Comparison of ENCODE assay signal across 8 cellular contexts in the genomic region with DNA sequence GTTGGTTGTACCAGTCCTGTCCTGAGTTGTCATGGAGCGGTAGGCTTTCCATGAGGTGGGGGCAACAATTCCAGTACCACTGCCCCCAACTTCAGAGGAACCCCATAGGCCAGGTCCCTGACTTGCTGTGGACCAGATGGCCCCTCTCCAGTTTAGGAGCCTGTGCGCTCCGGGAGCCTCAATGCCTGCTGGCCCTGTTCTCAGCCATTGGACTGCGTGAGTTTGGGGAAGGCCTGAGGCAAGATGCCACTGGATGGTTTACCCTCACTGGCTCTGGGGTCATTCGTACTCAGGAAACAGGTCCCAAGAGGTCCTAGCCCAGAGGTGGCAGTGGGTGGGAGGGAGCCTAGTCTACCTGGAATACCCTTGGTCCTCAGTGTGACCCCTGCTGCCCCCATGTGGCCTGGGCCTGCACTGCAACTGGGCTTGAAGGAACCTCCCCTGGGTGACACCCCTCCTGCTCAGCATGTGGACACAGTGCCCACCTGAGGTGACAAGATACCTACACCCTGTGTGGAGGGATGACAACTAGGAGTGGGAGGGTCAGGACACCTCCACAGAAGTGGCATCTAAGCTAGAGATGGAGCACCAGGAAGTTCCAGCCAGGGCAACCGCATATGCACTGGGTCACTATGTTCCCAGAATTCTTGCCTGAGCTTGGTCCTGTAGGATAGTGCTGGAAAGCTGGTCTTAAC. TPM values are rescaled to one million over a fixed set of nuclear protein-coding genes. Genes with fewer than 3 reads are reported as not detected.
DNase-seq lines count a peak whose midpoint lies in the region; ATAC-seq and TF ChIP-seq lines count a peak whose summit lies in the region.

No MANE protein-coding gene starts in this region.

- H2BK5ac ChIP-seq in neuronal stem cell (ENCODE audit: low read length), result no peak overlapping the region

- H2BK12ac ChIP-seq in neuronal stem cell (ENCODE audit: low read length), result no peak overlapping the region

- no peak overlapping the region for H2BK120ac ChIP-seq in neuronal stem cell (ENCODE audit: low read depth, low read length)

- peak; percentile 99 for TF ChIP-seq CTCF in GM10248 (IDR thresholded peaks at IDR 0.05; ENCODE audit: control extremely low read depth, extremely low read depth, low read depth, missing control alignments)
- TF ChIP-seq CTCF in OCI-LY3 (IDR thresholded peaks at IDR 0.05; ENCODE audit: low read depth, low read length), result peak; percentile 95
- TF ChIP-seq CTCF in esophagus squamous epithelium (IDR thresholded peaks at IDR 0.05), result peak; percentile 88 to 97 (median 93)
- TF ChIP-seq CTCF in suprapubic skin (IDR thresholded peaks at IDR 0.05), result peak; percentile 83 to 97

- no peaks in the 10 kb centered on the region for H3K79me2 ChIP-seq in OCI-LY3 (ENCODE audit: low read length)

- H3K27ac ChIP-seq in OCI-LY3 (ENCODE audit: low read length) (no peak overlapping the region), esophagus squamous epithelium (no peak overlapping the region), neuronal stem cell (replicated peaks; ENCODE audit: low read length) (no peak overlapping the region), suprapubic skin (no peak overlapping the region)

- no peaks in the 10 kb centered on the region for H3K4me1 ChIP-seq in OCI-LY3 (ENCODE audit: low read length)
- peaks cover 0 to 22% (median 6%) of the 10 kb centered on the region in 3 donors for H3K4me1 ChIP-seq in esophagus squamous epithelium
- H3K4me1 ChIP-seq in neuronal stem cell (ENCODE audit: control insufficient read depth in 2 of 2, insufficient read depth in 1 of 2, low read depth in 1 of 2, low read length in 2 of 2), result no peaks in the 10 kb centered on the region
- peaks cover 11% of the 10 kb centered on the region for H3K4me1 ChIP-seq in suprapubic skin

- no peak overlapping the region for H2BK15ac ChIP-seq in neuronal stem cell (ENCODE audit: low read length)

- no peak for ATAC-seq in GM18511 (IDR thresholded peaks at IDR 0.05; ENCODE audit: unreplicated experiment)

- no peaks in the 10 kb centered on the region for H3K27me3 ChIP-seq in OCI-LY3 (ENCODE audit: low read depth, low read length)
- H3K27me3 ChIP-seq in esophagus squamous epithelium, result no peaks in the 10 kb centered on the region
- H3K27me3 ChIP-seq in neuronal stem cell (ENCODE audit: control insufficient read depth in 3 of 3, insufficient read depth in 3 of 3, low read depth in 1 of 3, low read length in 3 of 3), result no peaks in the 10 kb centered on the region
- H3K27me3 ChIP-seq in suprapubic skin, result no peaks in the 10 kb centered on the region

- H3K36me3 ChIP-seq in OCI-LY3 (replicated peaks; ENCODE audit: low read depth, low read length), result peaks cover 30% of the 10 kb centered on the region
- peaks cover 32 to 58% (median 33%) of the 10 kb centered on the region in 3 donors for H3K36me3 ChIP-seq in esophagus squamous epithelium
- H3K36me3 ChIP-seq in neuronal stem cell (replicated peaks in 1 of 2; ENCODE audit: control insufficient read depth in 2 of 2, insufficient read depth in 2 of 2, low read length in 2 of 2), result peaks cover 55 to 87% of the 10 kb centered on the region in 2 donors
- H3K36me3 ChIP-seq in suprapubic skin, result peaks cover 45% of the 10 kb centered on the region

- no peak overlapping the region for H3K23ac ChIP-seq in neuronal stem cell (ENCODE audit: low read depth, low read length, poor library complexity)

- DNase-seq in GM10248 (ENCODE audit: extremely low spot score) (peak; percentile 84), HPDE6-E6E7 (ENCODE audit: extremely low spot score) (peak; percentile 67), activated T-cell treated with anti-CD3 and anti-CD28 coated beads for 48 hours (ENCODE audit: low read depth) (peak; percentile 84), esophagus squamous epithelium (lab: John Stamatoyannopoulos, UW) (no peak), neuronal stem cell (ENCODE audit: low spot score) (peak; percentile 65), suprapubic skin (ENCODE audit: low spot score in 2 of 2) (peak; percentile 91 to 93)

- TF ChIP-seq EP300 in suprapubic skin (IDR thresholded peaks at IDR 0.05), result no peak

- H3K9me3 ChIP-seq in OCI-LY3 (ENCODE audit: insufficient read depth, low read length) (no peaks in the 10 kb centered on the region), esophagus squamous epithelium (no peaks in the 10 kb centered on the region), neuronal stem cell (replicated peaks in 1 of 2; ENCODE audit: control insufficient read depth in 2 of 2, insufficient read depth in 1 of 2, low read depth in 1 of 2, low read length in 2 of 2) (no peaks in the 10 kb centered on the region), suprapubic skin (no peaks in the 10 kb centered on the region)

- H3K4ac ChIP-seq in neuronal stem cell (ENCODE audit: low read length), result no peak overlapping the region

- H2AFZ ChIP-seq in OCI-LY3 (ENCODE audit: low read depth, low read length) (no peak overlapping the region), neuronal stem cell (ENCODE audit: low read length) (no peak overlapping the region)

- WGBS in esophagus squamous epithelium, 2 donors, result 100% methylated on average over 1 to 2 of the region's 6 CpGs
- no CpG with 5 or more reads among the region's 6 CpGs for WGBS in neuronal stem cell (ENCODE audit: extremely low coverage in 2 of 2, insufficient read length in 2 of 2, insufficient replicate concordance in 1 of 2), 2 donors
- 80% methylated on average over 1 of the region's 6 CpGs for WGBS in suprapubic skin

- no peak overlapping the region for H3K14ac ChIP-seq in neuronal stem cell (ENCODE audit: low read length)

- H3K9ac ChIP-seq in OCI-LY3 (ENCODE audit: low read length) (no peak overlapping the region), neuronal stem cell (ENCODE audit: low read depth, low read length, poor library complexity) (no peak overlapping the region)

- POLR2A ChIA-PET in GM10248 (lab: Yijun Ruan, JAX), result no interaction called here

- H3K79me1 ChIP-seq in neuronal stem cell (ENCODE audit: low read depth, low read length), result peaks cover 8% of the 10 kb centered on the region

- H4K8ac ChIP-seq in neuronal stem cell (ENCODE audit: low read depth, low read length), result no peak overlapping the region

- no peak overlapping the region for H2AK5ac ChIP-seq in neuronal stem cell (ENCODE audit: low read depth, low read length)

- TF ChIP-seq POLR2A in esophagus squamous epithelium (IDR thresholded peaks at IDR 0.05) (no peak), suprapubic skin (IDR thresholded peaks at IDR 0.05) (no peak)

- no peaks in the 10 kb centered on the region for H4K20me1 ChIP-seq in OCI-LY3 (ENCODE audit: insufficient read depth, low read length)

- no peak overlapping the region for H3K18ac ChIP-seq in neuronal stem cell (ENCODE audit: low read length)

- CTCF ChIA-PET in GM10248 (lab: Yijun Ruan, JAX), result interaction anchor here (0.6 to 3.4 kb wide), 31 partner anchors 8 to 197 kb away, joined by 3 to 20 read pairs (median 5); no protein-coding TSS in a partner anchor

- intact Hi-C loops in esophagus squamous epithelium (cut with DNase I), result loop anchor here (10.0 kb wide), 1 partner anchor 51 kb away; a partner anchor contains a TSS

- H4K91ac ChIP-seq in neuronal stem cell (ENCODE audit: low read depth, low read length, poor library complexity), result no peak overlapping the region

- H3K4me2 ChIP-seq in OCI-LY3 (ENCODE audit: low read length) (no peak overlapping the region), neuronal stem cell (ENCODE audit: insufficient read depth, low read length, poor library complexity, severe bottlenecking) (no peak overlapping the region)

- no peak overlapping the region for H3K4me3 ChIP-seq in OCI-LY3 (ENCODE audit: low read length)
- no peak overlapping the region for H3K4me3 ChIP-seq in esophagus squamous epithelium
- H3K4me3 ChIP-seq in neuronal stem cell (ENCODE audit: low read length in 2 of 2), result no peak overlapping the region
- H3K4me3 ChIP-seq in suprapubic skin, result no peak overlapping the region

RNA-seq across cellular contexts. Expression of a gene that starts 6.0 kb away (rescaled TPM):
- total RNA-seq in esophagus squamous epithelium (1 to 10 TPM in 1 of 4 donors, under 1 TPM in 3; 0.75 to 1.0 (median 0.82) TPM), suprapubic skin (1 to 10 TPM in 2 of 4 donors, under 1 TPM in 2; 0.73 to 1.7 (median 1.1) TPM)
- 2.2 TPM for polyA plus RNA-seq in neuronal stem cell (2013, experiment 1 of 2)
- 2.0 TPM for polyA plus RNA-seq in neuronal stem cell (2013, experiment 2 of 2)

RNA-seq across cellular contexts. Expression of a gene that starts 6.4 kb away (rescaled TPM):
- 10 to 100 TPM; 22.5 to 45.9 (median 30.3) TPM for total RNA-seq in esophagus squamous epithelium
- 134 TPM for polyA plus RNA-seq in neuronal stem cell (2013, experiment 1 of 2)
- 128 TPM for polyA plus RNA-seq in neuronal stem cell (2013, experiment 2 of 2)
- 10 to 100 TPM; 14.4 to 33.0 (median 18.9) TPM for total RNA-seq in suprapubic skin

RNA-seq across cellular contexts. Expression of a gene that starts 17.1 kb away (rescaled TPM):
- total RNA-seq in esophagus squamous epithelium (not detected), suprapubic skin (1 to 10 TPM in 1 of 4 donors, not detected in 3; 4.2 TPM)
- polyA plus RNA-seq in neuronal stem cell (2013, experiment 1 of 2), result 0.61 TPM
- 0.79 TPM for polyA plus RNA-seq in neuronal stem cell (2013, experiment 2 of 2)

RNA-seq across cellular contexts. Expression of a gene that starts 26.9 kb away (rescaled TPM):
- 10 to 100 TPM; 25.1 to 54.9 (median 27.9) TPM for total RNA-seq in esophagus squamous epithelium
- 38.5 TPM for polyA plus RNA-seq in neuronal stem cell (2013, experiment 1 of 2)
- polyA plus RNA-seq in neuronal stem cell (2013, experiment 2 of 2), result 37.8 TPM
- 10 to 100 TPM; 57.5 to 91.6 (median 81.9) TPM for total RNA-seq in suprapubic skin

RNA-seq across cellular contexts. Expression of a gene that starts 29.5 kb away (rescaled TPM):
- total RNA-seq in esophagus squamous epithelium (10 to 100 TPM in 3 of 4 donors, 1 to 10 TPM in 1; 6.4 to 11.1 (median 10.3) TPM), suprapubic skin (10 to 100 TPM; 10.7 to 21.5 (median 16.1) TPM)
- polyA plus RNA-seq in neuronal stem cell (2013, experiment 1 of 2), result 11.4 TPM
- 12.1 TPM for polyA plus RNA-seq in neuronal stem cell (2013, experiment 2 of 2)
